In the genomic region with DNA sequence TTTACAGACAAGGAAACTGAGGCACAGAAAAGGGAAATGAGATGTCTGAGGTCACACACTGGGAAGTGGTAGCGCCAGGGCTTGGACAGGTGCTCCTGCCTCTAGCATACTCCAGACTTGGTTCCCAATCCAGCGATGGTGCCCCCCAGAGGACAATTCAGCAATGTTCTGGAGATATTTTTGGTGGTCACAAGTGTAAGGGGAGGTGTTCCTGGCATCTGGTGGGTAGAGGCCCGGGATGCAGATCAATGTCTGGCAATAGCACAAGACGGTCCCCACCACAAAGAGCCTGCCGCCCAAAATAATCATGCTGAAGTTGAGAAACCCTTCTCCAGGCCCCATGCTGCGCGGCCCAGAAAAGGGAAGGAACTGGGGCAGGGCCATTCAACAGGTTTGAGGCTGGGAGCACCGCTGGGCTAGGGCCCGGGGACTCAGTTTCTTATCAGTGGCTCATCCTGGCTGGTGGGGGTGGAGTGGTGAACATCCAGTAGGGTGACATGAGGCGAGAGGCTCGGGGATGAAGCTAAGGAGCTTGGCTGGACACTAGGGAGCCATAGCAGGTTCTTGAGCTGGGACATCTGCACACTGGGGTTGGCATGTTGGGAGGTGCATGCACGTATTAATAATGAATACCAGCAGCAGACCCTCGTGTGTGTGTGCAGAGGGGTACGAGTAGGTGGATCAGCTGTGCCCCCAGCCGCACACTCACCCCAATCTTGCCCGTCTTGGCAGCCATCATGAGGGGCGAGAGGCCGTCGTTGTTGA, we compare ENCODE assay signal across 12 cellular contexts. TPM values are rescaled to one million over a fixed set of nuclear protein-coding genes. Genes with fewer than 3 reads are reported as not detected.
A peak's percentile ranks its signal among the peaks of the same experiment; 100 is the strongest.
DNase-seq lines count a peak whose midpoint lies in the region; ATAC-seq and TF ChIP-seq lines count a peak whose summit lies in the region.
"Had no signal": no experiment of that assay in that cellular context is flagged by ENCODE, and none has a peak within 500 bp of the region (broad histone marks: within the 10 kb centered on the region; RNA-seq: fewer than 3 reads in every experiment).

No MANE protein-coding gene starts in this region.

- ATAC-seq in stimulated activated naive CD8-positive, alpha-beta T cell treated with anti-CD3 and anti-CD28 coated beads, Interleukin-15, Interleukin-2, amounts not matched to agents 100 U/mL and 50 U/mL, for 24 hours, result no peak
- ATAC-seq in stimulated activated naive CD8-positive, alpha-beta T cell treated with anti-CD3 and anti-CD28 coated beads, Interleukin-15, amount 100 ng/mL, for 72 hours, result no peak

- no peak overlapping the region for H3K4me3 Mint-ChIP-seq in stimulated activated naive CD8-positive, alpha-beta T cell treated with anti-CD3 and anti-CD28 coated beads, Interleukin-15, amount 100 ng/mL, for 72 hours
- H3K4me3 Mint-ChIP-seq in endodermal cell (no peak overlapping the region), type B pancreatic cell (no peak overlapping the region)

- no peaks in the 10 kb centered on the region for H3K4me1 ChIP-seq in endodermal cell (ENCODE audit: control insufficient read depth, insufficient read depth, low read length)
- H3K4me1 ChIP-seq: adrenal gland had no signal

- H3K4me1 Mint-ChIP-seq in stimulated activated naive CD8-positive, alpha-beta T cell treated with anti-CD3 and anti-CD28 coated beads, Interleukin-15, amount 100 ng/mL, for 72 hours, result no peaks in the 10 kb centered on the region
- H3K4me1 Mint-ChIP-seq in endodermal cell, result no peaks in the 10 kb centered on the region
- peaks cover 2% of the 10 kb centered on the region for H3K4me1 Mint-ChIP-seq in type B pancreatic cell (ENCODE audit: unreplicated experiment)

- H3K9ac ChIP-seq in endodermal cell (ENCODE audit: extremely low read depth, low read length, poor library complexity, severe bottlenecking), result no peak overlapping the region

- H3K9me3 ChIP-seq in endodermal cell (ENCODE audit: control insufficient read depth, low read length), result no peaks in the 10 kb centered on the region
- H3K9me3 ChIP-seq: adrenal gland had no signal

- TF ChIP-seq CTCF in endodermal cell (conservative IDR thresholded peaks at IDR 0.05) (peak; percentile 72), type B pancreatic cell (conservative IDR thresholded peaks at IDR 0.05) (peak; percentile 51)

- H3K27ac Mint-ChIP-seq in stimulated activated naive CD8-positive, alpha-beta T cell treated with anti-CD3 and anti-CD28 coated beads, Interleukin-15, amount 100 ng/mL, for 72 hours, result peak overlapping the region in 1 of 2 donors; percentile 49
- H3K27ac Mint-ChIP-seq in endodermal cell, result no peak overlapping the region
- no peak overlapping the region for H3K27ac Mint-ChIP-seq in type B pancreatic cell

- peaks cover 6% of the 10 kb centered on the region for H3K36me3 ChIP-seq in endodermal cell (ENCODE audit: control insufficient read depth, insufficient read depth, low read length)
- H3K36me3 ChIP-seq: adrenal gland had no signal

- peaks cover 34% of the 10 kb centered on the region for H3K36me3 Mint-ChIP-seq in endodermal cell (ENCODE audit: low read depth)
- no peaks in the 10 kb centered on the region for H3K36me3 Mint-ChIP-seq in type B pancreatic cell

- no peak overlapping the region for H3K4me3 ChIP-seq in endodermal cell (ENCODE audit: low read length)
- H3K4me3 ChIP-seq: adrenal gland had no signal

- H3K27ac ChIP-seq in endodermal cell (ENCODE audit: low read depth, low read length), result no peak overlapping the region
- H3K27ac ChIP-seq: adrenal gland, epithelial cell of prostate had no signal

- no peaks in the 10 kb centered on the region for H3K9me3 Mint-ChIP-seq in stimulated activated naive CD8-positive, alpha-beta T cell treated with anti-CD3 and anti-CD28 coated beads, Interleukin-15, amount 100 ng/mL, for 72 hours
- no peaks in the 10 kb centered on the region for H3K9me3 Mint-ChIP-seq in endodermal cell
- no peaks in the 10 kb centered on the region for H3K9me3 Mint-ChIP-seq in type B pancreatic cell

- H3K27me3 Mint-ChIP-seq in stimulated activated naive CD8-positive, alpha-beta T cell treated with anti-CD3 and anti-CD28 coated beads, Interleukin-15, amount 100 ng/mL, for 72 hours, result peaks cover 19% of the 10 kb centered on the region
- H3K27me3 Mint-ChIP-seq in endodermal cell (ENCODE audit: insufficient read depth) (no peaks in the 10 kb centered on the region), type B pancreatic cell (no peaks in the 10 kb centered on the region)

- 90% methylated on average over 13 to 19 of the region's 19 CpGs for WGBS in endodermal cell (ENCODE audit: insufficient coverage in 1 of 2, insufficient read length in 1 of 2), 2 experiments

- peak; percentile 11 for DNase-seq in stimulated activated naive CD8-positive, alpha-beta T cell treated with anti-CD3 and anti-CD28 coated beads, Interleukin-15, Interleukin-2, amounts not matched to agents 100 U/mL and 50 U/mL, for 24 hours
- no peak for DNase-seq in stimulated activated naive CD8-positive, alpha-beta T cell treated with anti-CD3 and anti-CD28 coated beads, Interleukin-15, amount 100 ng/mL, for 72 hours
- DNase-seq in NOMO-1 (lab: John Stamatoyannopoulos, UW; ENCODE audit: unreplicated experiment in 2 of 2) (peak; percentile 90 to 91), endodermal cell (peak; percentile 89), type B pancreatic cell (ENCODE audit: extremely low spot score, unreplicated experiment) (no peak), 8988T (no peak), NCI-H1092 (lab: John Stamatoyannopoulos, UW) (no peak), NCI-H2081 (lab: John Stamatoyannopoulos, UW) (no peak)
- DNase-seq: activated CD4-positive, alpha-beta T cell treated with anti-CD3 and anti-CD28 coated beads for 4 hours; adrenal gland; NCI-H774 had no signal

- no peaks in the 10 kb centered on the region for H3K27me3 ChIP-seq in endodermal cell (ENCODE audit: control insufficient read depth, insufficient read depth, low read length, poor library complexity, severe bottlenecking)
- H3K27me3 ChIP-seq: adrenal gland had no signal

RNA-seq across cellular contexts. Expression of a gene that starts 35.1 kb away (rescaled TPM):
- total RNA-seq in endodermal cell (10 to 100 TPM; 14.0 to 14.2 TPM), type B pancreatic cell (ENCODE audit: low replicate concordance) (2.1 and 3.1 TPM in 2 replicates)
- 2.4 TPM for polyA plus RNA-seq in endodermal cell (2013, experiment 1 of 2)
- 2.6 TPM for polyA plus RNA-seq in endodermal cell (2013, experiment 2 of 2)

Comparison
In these comparisons a context has a peak if more than half of its experiments do, and no peak if none do; other contexts are left out.
1. DNase-seq: peak in stimulated activated naive CD8-positive, alpha-beta T cell treated with anti-CD3 and anti-CD28 coated beads, Interleukin-15, Interleukin-2, amounts not matched to agents 100 U/mL and 50 U/mL, for 24 hours (single experiment), NOMO-1 (2 of 2) and endodermal cell (single experiment); none in stimulated activated naive CD8-positive, alpha-beta T cell treated with anti-CD3 and anti-CD28 coated beads, Interleukin-15, amount 100 ng/mL, for 72 hours (0 of 2), type B pancreatic cell (single experiment), 8988T (single experiment), NCI-H1092 (single experiment) and NCI-H2081 (0 of 2).